32 cellular contexts compared by ENCODE assay signal in the genomic region with DNA sequence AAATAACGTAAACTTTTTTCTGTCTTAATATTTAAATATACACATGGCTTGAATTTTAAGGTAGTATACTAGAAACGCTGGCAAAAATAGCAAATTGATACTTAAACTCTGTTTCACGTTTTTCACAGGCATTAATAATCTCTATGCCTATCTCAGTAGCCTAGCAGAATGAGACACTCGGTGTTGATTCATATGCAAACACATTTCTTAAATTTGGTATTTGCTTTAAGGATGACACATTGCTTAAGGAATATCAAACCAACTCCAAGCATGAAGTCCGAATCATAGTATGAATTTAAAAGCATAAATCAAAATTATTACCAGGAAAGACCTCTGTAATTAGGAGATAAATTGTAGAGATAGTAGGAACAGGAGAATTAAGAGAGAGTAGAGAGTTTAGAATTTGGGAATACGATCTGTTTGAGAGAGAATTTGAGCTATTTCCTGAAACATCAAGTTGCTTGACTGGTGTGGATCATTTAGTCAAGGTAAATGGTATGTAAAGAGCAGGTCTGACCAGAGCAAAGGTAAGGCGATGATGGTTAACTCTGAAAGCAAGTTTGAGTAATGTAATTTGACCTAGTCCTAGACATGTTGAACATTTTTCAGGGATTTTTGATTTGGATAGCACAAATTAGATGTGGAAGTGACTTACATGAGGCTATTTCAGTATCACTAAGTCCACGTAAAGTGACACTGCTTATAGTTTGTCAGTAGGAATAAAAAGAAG.
"Had no signal": no experiment of that assay in that cellular context is flagged by ENCODE, and none has a peak within 500 bp of the region (broad histone marks: within the 10 kb centered on the region; RNA-seq: fewer than 3 reads in every experiment).

No MANE protein-coding gene starts in this region.

- H3K27me3 Mint-ChIP-seq: activated B cell treated with CpG ODN at 0.5 μM for 24 hours; activated CD8-positive, alpha-beta T cell treated with anti-CD3 and anti-CD28 coated beads for 36 hours; activated naive CD4-positive, alpha-beta T cell treated with anti-CD3 and anti-CD28 coated beads, Interleukin-2, amount 50 U/mL, for 24 hours; activated naive CD8-positive, alpha-beta T cell treated with anti-CD3 and anti-CD28 coated beads for 36 hours; activated naive CD8-positive, alpha-beta T cell treated with anti-CD3 and anti-CD28 coated beads, Interleukin-2, amount 50 U/mL, for 24 hours; T-helper 17 cell had no signal

- DNase-seq: activated B cell treated with CpG ODN at 0.5 μM for 24 hours; activated CD4-positive, alpha-beta T cell treated with anti-CD3 and anti-CD28 coated beads for 48 hours; activated CD4-positive, alpha-beta T cell treated with anti-CD3 and anti-CD28 coated beads, Interleukin-2, amount 50 U/mL, for 1 hour; activated CD4-positive, alpha-beta T cell treated with anti-CD3 and anti-CD28 coated beads, Interleukin-2, amount 50 U/mL, for 48 hours; activated CD8-positive, alpha-beta memory T cell treated with anti-CD3 and anti-CD28 coated beads for 24 hours; activated CD8-positive, alpha-beta T cell treated with anti-CD3 and anti-CD28 coated beads for 36 hours; activated effector memory CD4-positive, alpha-beta T cell treated with anti-CD3 and anti-CD28 coated beads, Interleukin-2, amount 50 U/mL, for 16 hours; activated naive CD4-positive, alpha-beta T cell treated with anti-CD3 and anti-CD28 coated beads for 36 hours; activated naive CD8-positive, alpha-beta T cell treated with anti-CD3 and anti-CD28 coated beads for 36 hours; activated naive CD8-positive, alpha-beta T cell treated with anti-CD3 and anti-CD28 coated beads, Interleukin-2, amount 50 U/mL, for 24 hours; activated T-cell treated with anti-CD3 and anti-CD28 coated beads, Interleukin-2, amount 50 U/mL, for 1 hour; activated T-cell treated with anti-CD3 and anti-CD28 coated beads, Interleukin-2, amount 50 U/mL, for 48 hours; adrenal gland; amygdala; aorta; body of pancreas; caudate nucleus; colonic mucosa; effector memory CD4-positive, alpha-beta T cell; endodermal cell; foreskin fibroblast; T-helper 1 cell; T-helper 17 cell; T1000; WERI-Rb-1 had no signal

- H3K27ac ChIP-seq: adrenal gland, body of pancreas, colonic mucosa, WERI-Rb-1 had no signal

- H3K9me3 Mint-ChIP-seq: activated B cell treated with CpG ODN at 0.5 μM for 24 hours; activated T-helper 1 cell treated with anti-CD3 and anti-CD28 coated beads, Interleukin-12 subunit alpha, Interleukin-12 subunit beta, Interleukin-2, Interleukin-4 antibody, amounts not matched to agents 30 ng/mL and 10 ng/mL and 1 ng/mL, durations not matched to agents 14 hours and 24 hours and 36 hours; endodermal cell had no signal

- H3K27ac Mint-ChIP-seq: activated B cell treated with CpG ODN at 0.5 μM for 24 hours; activated CD8-positive, alpha-beta T cell treated with anti-CD3 and anti-CD28 coated beads for 36 hours; activated naive CD4-positive, alpha-beta T cell treated with anti-CD3 and anti-CD28 coated beads for 36 hours; activated naive CD4-positive, alpha-beta T cell treated with anti-CD3 and anti-CD28 coated beads, Interleukin-2, amount 50 U/mL, for 24 hours; activated naive CD8-positive, alpha-beta T cell treated with anti-CD3 and anti-CD28 coated beads for 36 hours; activated naive CD8-positive, alpha-beta T cell treated with anti-CD3 and anti-CD28 coated beads, Interleukin-2, amount 50 U/mL, for 24 hours; activated T-helper 1 cell treated with anti-CD3 and anti-CD28 coated beads, Interleukin-12 subunit alpha, Interleukin-12 subunit beta, Interleukin-2, Interleukin-4 antibody, amounts not matched to agents 30 ng/mL and 10 ng/mL and 1 ng/mL, durations not matched to agents 14 hours and 24 hours and 36 hours; activated T-helper 2 cell treated with anti-CD3 and anti-CD28 coated beads, Interferon-gamma antibody, Interleukin-2, Interleukin-4, amounts not matched to agents 10 μg/mL and 5 μg/mL and 100 μg/mL, durations not matched to agents 14 hours and 24 hours and 36 hours; endodermal cell; T-helper 17 cell; T-helper 2 cell treated with Interferon-gamma antibody and Interleukin-4, amounts not matched to agents 5 μg/mL and 100 μg/mL, for 36 hours had no signal

- H3K27me3 ChIP-seq: adrenal gland, body of pancreas, colonic mucosa had no signal

- ATAC-seq: activated CD4-positive, CD25-positive, alpha-beta regulatory T cell treated with anti-CD3 and anti-CD28 coated beads, Interleukin-2, amount 50 U/mL, for 24 hours; activated CD8-positive, alpha-beta T cell treated with anti-CD3 and anti-CD28 coated beads for 36 hours; activated naive CD8-positive, alpha-beta T cell treated with anti-CD3 and anti-CD28 coated beads, Interleukin-2, amount 50 U/mL, for 24 hours; body of pancreas; esophagus mucosa; T-helper 17 cell had no signal

- H3K36me3 ChIP-seq: adrenal gland, colonic mucosa, WERI-Rb-1 had no signal

- FAIRE-seq: frontal cortex had no signal

- H3K4me1 ChIP-seq: adrenal gland, body of pancreas, colonic mucosa had no signal

- H3K4me1 Mint-ChIP-seq: activated B cell treated with CpG ODN at 0.5 μM for 24 hours; activated naive CD4-positive, alpha-beta T cell treated with anti-CD3 and anti-CD28 coated beads, Interleukin-2, amount 50 U/mL, for 24 hours; activated naive CD8-positive, alpha-beta T cell treated with anti-CD3 and anti-CD28 coated beads for 36 hours; activated naive CD8-positive, alpha-beta T cell treated with anti-CD3 and anti-CD28 coated beads, Interleukin-2, amount 50 U/mL, for 24 hours; T-helper 17 cell had no signal

- H3K9me3 ChIP-seq: adrenal gland, body of pancreas, colonic mucosa had no signal

- H3K4me3 ChIP-seq: adrenal gland, body of pancreas, colonic mucosa had no signal

- H3K36me3 Mint-ChIP-seq: activated naive CD4-positive, alpha-beta T cell treated with anti-CD3 and anti-CD28 coated beads, Interleukin-2, amount 50 U/mL, for 24 hours; activated naive CD8-positive, alpha-beta T cell treated with anti-CD3 and anti-CD28 coated beads for 36 hours had no signal

- H3K4me3 Mint-ChIP-seq: activated B cell treated with CpG ODN at 0.5 μM for 24 hours; activated CD8-positive, alpha-beta T cell treated with anti-CD3 and anti-CD28 coated beads for 36 hours; activated naive CD4-positive, alpha-beta T cell treated with anti-CD3 and anti-CD28 coated beads for 36 hours; activated naive CD4-positive, alpha-beta T cell treated with anti-CD3 and anti-CD28 coated beads, Interleukin-2, amount 50 U/mL, for 24 hours; activated naive CD8-positive, alpha-beta T cell treated with anti-CD3 and anti-CD28 coated beads for 36 hours; activated naive CD8-positive, alpha-beta T cell treated with anti-CD3 and anti-CD28 coated beads, Interleukin-2, amount 50 U/mL, for 24 hours; activated T-helper 1 cell treated with anti-CD3 and anti-CD28 coated beads, Interleukin-12 subunit alpha, Interleukin-12 subunit beta, Interleukin-2, Interleukin-4 antibody, amounts not matched to agents 30 ng/mL and 10 ng/mL and 1 ng/mL, durations not matched to agents 14 hours and 24 hours and 36 hours; endodermal cell; T-helper 17 cell; T-helper 2 cell treated with Interferon-gamma antibody and Interleukin-4, amounts not matched to agents 5 μg/mL and 100 μg/mL, for 36 hours had no signal
